Comparison of ENCODE assay signal across 8 cellular contexts in the genomic region with DNA sequence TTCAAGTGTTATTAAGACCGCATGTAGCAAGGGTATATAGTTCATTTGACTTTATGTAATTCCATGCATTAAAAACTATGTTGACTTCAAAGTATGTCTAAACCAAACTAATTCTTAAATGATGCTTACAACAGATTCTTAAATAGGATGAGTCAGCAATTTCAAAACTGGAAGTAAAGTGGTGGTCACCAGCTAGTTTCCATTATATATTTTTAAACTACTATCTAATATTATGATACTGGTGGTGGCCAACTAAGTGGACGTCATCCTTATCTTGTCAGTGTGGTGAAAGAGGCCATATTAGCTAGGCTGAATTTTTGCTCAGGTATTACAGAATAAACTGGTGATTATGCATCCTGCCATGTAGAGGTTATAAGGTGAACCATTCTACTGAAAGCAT. TPM values are rescaled to one million over a fixed set of nuclear protein-coding genes. Genes with fewer than 3 reads are reported as not detected.
DNase-seq lines count a peak whose midpoint lies in the region; ATAC-seq, FAIRE-seq and TF ChIP-seq lines count a peak whose summit lies in the region.

No MANE protein-coding gene starts in this region.

- POLR2A ChIA-PET in A673 (lab: Charles Lee; ENCODE audit: low non-redundant PET) = no interaction called here
- POLR2A ChIA-PET in activated CD4-positive, alpha-beta memory T cell treated with anti-CD3 and anti-CD28 coated beads for 36 hours (lab: Charles Lee) = no interaction called here

- intact Hi-C loops in A673 (cut with micrococcal nuclease; ENCODE audit: unreplicated experiment) (no loop called here), kidney (cut with DNase I) (no loop called here), left colon (cut with DNase I, micrococcal nuclease) (no loop called here)
- intact Hi-C loops in activated CD4-positive, alpha-beta memory T cell treated with anti-CD3 and anti-CD28 coated beads for 36 hours (cut with micrococcal nuclease) = loop anchor here (2.0 to 10.0 kb wide), 6 partner anchors 333 to 1547 kb away; a partner anchor contains a TSS

- no peak for TF ChIP-seq RAD21 in liver (IDR thresholded peaks at IDR 0.05)

- H3K9ac ChIP-seq in liver (ENCODE audit: low read depth in 1 of 2, low read length in 2 of 2) (no peak overlapping the region), kidney (ENCODE audit: low read length in 2 of 2) (no peak overlapping the region)

- H3K4me1 Mint-ChIP-seq in activated CD4-positive, alpha-beta memory T cell treated with anti-CD3 and anti-CD28 coated beads for 36 hours (ENCODE audit: low read depth) = peaks cover 28% of the 10 kb centered on the region

- 69% methylated on average over 2 of the region's 2 CpGs for WGBS in liver

- H3K36me3 ChIP-seq in A673 (ENCODE audit: insufficient read depth, low read length, poor library complexity, severe bottlenecking) = no peaks in the 10 kb centered on the region
- H3K36me3 ChIP-seq in liver (ENCODE audit: control insufficient read depth in 4 of 4, insufficient read depth in 3 of 4, low read depth in 1 of 4, low read length in 3 of 4) = no peaks in the 10 kb centered on the region
- no peaks in the 10 kb centered on the region for H3K36me3 ChIP-seq in kidney (ENCODE audit: control insufficient read depth in 1 of 2, insufficient read depth in 2 of 2, low read length in 2 of 2)

- peak overlapping the region; percentile 71 for H3K4me3 ChIP-seq in A673 (ENCODE audit: low read depth, low read length, poor library complexity, severe bottlenecking)
- peak overlapping the region in 2 of 3 donors; percentile 81 to 87 for H3K4me3 ChIP-seq in liver (ENCODE audit: low read depth in 1 of 3, low read length in 3 of 3)
- peak overlapping the region in 1 of 2 donors; percentile 86 for H3K4me3 ChIP-seq in kidney (ENCODE audit: low read length in 2 of 2)

- H3K4me1 ChIP-seq in A673 (ENCODE audit: insufficient read depth, low read length, poor library complexity, severe bottlenecking) (no peaks in the 10 kb centered on the region), liver (ENCODE audit: control insufficient read depth in 4 of 4, insufficient read depth in 4 of 4, low read length in 3 of 4) (peaks cover 0 to 17% (median 8%) of the 10 kb centered on the region in 4 donors), kidney (ENCODE audit: control insufficient read depth in 1 of 2, insufficient read depth in 1 of 2, low read depth in 1 of 2, low read length in 2 of 2) (peaks cover 0 to 3% of the 10 kb centered on the region in 2 donors)

- H3K27me3 ChIP-seq in A673 (replicated peaks; ENCODE audit: insufficient read depth, low read depth, low read length, poor library complexity) (peaks cover 7% of the 10 kb centered on the region), liver (ENCODE audit: control insufficient read depth in 4 of 4, insufficient read depth in 4 of 4, low read length in 3 of 4) (no peaks in the 10 kb centered on the region)

- H3K27ac ChIP-seq in A673 (ENCODE audit: low read depth, low read length, poor library complexity, severe bottlenecking) (no peak overlapping the region), liver (ENCODE audit: low read depth in 1 of 2, low read length in 2 of 2) (no peak overlapping the region), kidney (ENCODE audit: low read depth in 2 of 2, low read length in 2 of 2) (no peak overlapping the region)

- H3K9me3 Mint-ChIP-seq in activated CD4-positive, alpha-beta memory T cell treated with anti-CD3 and anti-CD28 coated beads for 36 hours = no peaks in the 10 kb centered on the region

- peaks cover 2% of the 10 kb centered on the region for H3K27me3 Mint-ChIP-seq in activated CD4-positive, alpha-beta memory T cell treated with anti-CD3 and anti-CD28 coated beads for 36 hours

- TF ChIP-seq CTCF in A673 (conservative IDR thresholded peaks at IDR 0.05; ENCODE audit: low read depth, low read length) = no peak
- TF ChIP-seq CTCF in liver (IDR thresholded peaks at IDR 0.05; ENCODE audit: low read depth, low read length, missing input control) = no peak
- no peak for TF ChIP-seq CTCF in kidney (IDR thresholded peaks at IDR 0.05; ENCODE audit: borderline replicate concordance, extremely low read depth, insufficient read depth)

- peak; percentile 9 for ATAC-seq in GM19395 (IDR thresholded peaks at IDR 0.05; ENCODE audit: unreplicated experiment)
- ATAC-seq in left colon = no peak

- H3K36me3 Mint-ChIP-seq in activated CD4-positive, alpha-beta memory T cell treated with anti-CD3 and anti-CD28 coated beads for 36 hours = peaks cover 2% of the 10 kb centered on the region

- no peak for FAIRE-seq in kidney (lab: Jason Lieb, UNC)

- peak overlapping the region; percentile 88 for H3K4me3 Mint-ChIP-seq in activated CD4-positive, alpha-beta memory T cell treated with anti-CD3 and anti-CD28 coated beads for 36 hours

- CTCF ChIA-PET in A673 (lab: Charles Lee) = no interaction called here
- CTCF ChIA-PET in activated CD4-positive, alpha-beta memory T cell treated with anti-CD3 and anti-CD28 coated beads for 36 hours (lab: Charles Lee) = no interaction called here

- BruUV-seq in A673 (replicated peaks; lab: Mats Ljungman, UMichigan) = no TSS peak

- DNase-seq in A673 (ENCODE audit: low spot score) (no peak), mesenteric fat pad (ENCODE audit: low spot score) (no peak), kidney (no peak), left colon (no peak)
- no peak for DNase-seq in activated CD4-positive, alpha-beta memory T cell treated with anti-CD3 and anti-CD28 coated beads for 36 hours
- DNase-seq in stimulated activated CD4-positive, alpha-beta T cell treated with anti-CD3 and anti-CD28 coated beads, Interleukin-2, amount 100 ng/mL, for 24 hours = no peak

- H3K9me3 ChIP-seq in A673 (ENCODE audit: low read depth, low read length, poor library complexity, severe bottlenecking) (no peaks in the 10 kb centered on the region), liver (ENCODE audit: control insufficient read depth in 4 of 4, low read length in 3 of 4) (no peaks in the 10 kb centered on the region), kidney (ENCODE audit: control insufficient read depth in 1 of 2, low read length in 2 of 2) (no peaks in the 10 kb centered on the region)

- no peak overlapping the region for H3K27ac Mint-ChIP-seq in activated CD4-positive, alpha-beta memory T cell treated with anti-CD3 and anti-CD28 coated beads for 36 hours

TF ChIP-seq in liver, 16 proteins besides CTCF, POLR2A, EP300 and RAD21:
- TF ChIP-seq TAF1 (conservative IDR thresholded peaks at IDR 0.05) = no peak
- TF ChIP-seq, protein P1, sequence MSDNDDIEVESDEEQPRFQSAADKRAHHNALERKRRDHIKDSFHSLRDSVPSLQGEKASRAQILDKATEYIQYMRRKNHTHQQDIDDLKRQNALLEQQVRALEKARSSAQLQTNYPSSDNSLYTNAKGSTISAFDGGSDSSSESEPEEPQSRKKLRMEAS (IDR thresholded peaks at IDR 0.05) = no peak
- TF ChIP-seq FOXA1 (IDR thresholded peaks at IDR 0.05) = no peak
- no peak for TF ChIP-seq EGR1 (IDR thresholded peaks at IDR 0.05; ENCODE audit: low read depth in 2 of 2)
- no peak for TF ChIP-seq FOXA2 (IDR thresholded peaks at IDR 0.05)
- TF ChIP-seq, protein P2, sequence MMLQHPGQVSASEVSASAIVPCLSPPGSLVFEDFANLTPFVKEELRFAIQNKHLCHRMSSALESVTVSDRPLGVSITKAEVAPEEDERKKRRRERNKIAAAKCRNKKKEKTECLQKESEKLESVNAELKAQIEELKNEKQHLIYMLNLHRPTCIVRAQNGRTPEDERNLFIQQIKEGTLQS (IDR thresholded peaks at IDR 0.05) = no peak
- no peak for TF ChIP-seq GABPA (IDR thresholded peaks at IDR 0.05 in 1 of 2, conservative IDR thresholded peaks at IDR 0.05 in 1 of 2)

RNA-seq across cellular contexts. Expression of a gene that starts 1.2 kb away (rescaled TPM):
- 0.21 and 0.37 TPM in 2 replicates for total RNA-seq in A673 (2021)
- 1 to 10 TPM; 1.4 to 2.2 TPM for total RNA-seq in activated CD4-positive, alpha-beta memory T cell treated with anti-CD3 and anti-CD28 coated beads for 36 hours
- 1 to 10 TPM in 1 of 2 donors, under 1 TPM in 1; 0.93 to 2.0 TPM for total RNA-seq in liver
- 1 to 10 TPM; 1.0 to 2.0 TPM for polyA plus RNA-seq in liver
- total RNA-seq in mesenteric fat pad = 5.1 TPM
- total RNA-seq in kidney = 6.4 TPM
- 4.8 TPM for polyA plus RNA-seq in kidney (ENCODE audit: insufficient read depth, low read depth, low replicate concordance)
- 1 to 10 TPM; 5.6 to 8.2 TPM for total RNA-seq in left colon
